In the genomic region with DNA sequence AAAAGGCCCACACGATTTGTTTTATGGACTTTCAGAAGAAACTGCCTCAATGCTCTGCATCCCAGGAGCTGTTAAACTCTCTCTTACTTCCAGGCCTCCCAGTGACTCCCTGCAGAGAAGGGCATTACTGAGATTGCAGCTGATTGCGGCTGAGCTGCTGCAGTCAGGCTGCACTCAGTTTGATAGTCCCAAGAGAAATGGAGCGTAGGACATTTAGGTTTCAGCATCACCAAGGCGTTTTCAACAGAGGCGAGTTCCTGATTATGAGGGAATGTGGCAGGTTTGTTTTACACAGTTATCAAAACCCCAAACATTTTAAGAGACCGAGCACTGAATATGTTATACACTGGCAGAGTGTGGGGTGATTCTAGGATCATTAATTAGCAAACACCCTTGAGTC, we compare ENCODE assay signal across 15 cellular contexts.
A peak's percentile ranks its signal among the peaks of the same experiment; 100 is the strongest.
DNase-seq lines count a peak whose midpoint lies in the region; TF ChIP-seq lines count a peak whose summit lies in the region.
"Had no signal": no experiment of that assay in that cellular context is flagged by ENCODE, and none has a peak within 500 bp of the region (broad histone marks: within the 10 kb centered on the region; RNA-seq: fewer than 3 reads in every experiment).

No MANE protein-coding gene starts in this region.

- H3K36me3 Mint-ChIP-seq in neural progenitor cell: no peaks in the 10 kb centered on the region

- H3K4me3 Mint-ChIP-seq in neural progenitor cell: no peak overlapping the region

- peaks cover 5% of the 10 kb centered on the region for H3K4me1 ChIP-seq in neural progenitor cell

- no peaks in the 10 kb centered on the region for H3K79me2 ChIP-seq in neural progenitor cell (ENCODE audit: low read depth)

- H3K4me2 ChIP-seq in neural progenitor cell: peak overlapping the region; percentile 38

- no peak overlapping the region for H3K4me3 ChIP-seq in neural progenitor cell
- H3K4me3 ChIP-seq: tibial nerve had no signal

- no peaks in the 10 kb centered on the region for H3K9me3 ChIP-seq in neural progenitor cell (ENCODE audit: low read depth)
- H3K9me3 ChIP-seq: tibial nerve had no signal

- no peak overlapping the region for H3K27ac Mint-ChIP-seq in neural progenitor cell

- no peaks in the 10 kb centered on the region for H3K27me3 ChIP-seq in neural progenitor cell
- H3K27me3 ChIP-seq: tibial nerve had no signal

- DNase-seq in ELF-1 (ENCODE audit: low read depth, low spot score): peak; percentile 36
- peak; percentile 22 for DNase-seq in T1000 (lab: John Stamatoyannopoulos, UW)
- peak; percentile 50 for DNase-seq in fibroblast of the conjunctiva (ENCODE audit: low read depth)
- peak; percentile 67 for DNase-seq in neural progenitor cell (ENCODE audit: low spot score)
- DNase-seq in NCI-H1694 (lab: John Stamatoyannopoulos, UW): no peak
- no peak for DNase-seq in NCI-H187 (lab: John Stamatoyannopoulos, UW)
- no peak for DNase-seq in mucosa of gallbladder (ENCODE audit: low spot score)
- DNase-seq in HPDE6-E6E7 (ENCODE audit: extremely low spot score): no peak
- DNase-seq: activated CD4-positive, CD25-positive, alpha-beta regulatory T cell; activated T-cell treated with anti-CD3 and anti-CD28 coated beads, Interleukin-2, amount 50 U/mL, for 48 hours; cerebellar nuclear complex; NCI-H2171 treated with DMSO at 0.1 percent for 48 hours had no signal

- H3K27me3 Mint-ChIP-seq in neural progenitor cell (ENCODE audit: insufficient read depth, low read depth): no peaks in the 10 kb centered on the region

- H3K27ac ChIP-seq in neural progenitor cell: no peak overlapping the region
- H3K27ac ChIP-seq: C4-2B, RWPE1 had no signal

- H2AFZ ChIP-seq in neural progenitor cell (replicated peaks): no peak overlapping the region

- H3K9me3 Mint-ChIP-seq in neural progenitor cell: peaks cover 2% of the 10 kb centered on the region

- no peak for TF ChIP-seq CTCF in neural progenitor cell (IDR thresholded peaks at IDR 0.05)

- peaks cover 3% of the 10 kb centered on the region for H3K4me1 Mint-ChIP-seq in neural progenitor cell

- no peaks in the 10 kb centered on the region for H4K20me1 ChIP-seq in neural progenitor cell (ENCODE audit: low read depth)

- H3K36me3 ChIP-seq in neural progenitor cell: no peaks in the 10 kb centered on the region
- H3K36me3 ChIP-seq: tibial nerve had no signal

- no peak overlapping the region for H3K9ac ChIP-seq in neural progenitor cell

- H3F3A ChIP-seq in neural progenitor cell (ENCODE audit: low read depth): no peaks in the 10 kb centered on the region

Comparison
In these comparisons a context has a peak if more than half of its experiments do, and no peak if none do; other contexts are left out.
1. DNase-seq: peak in ELF-1 (single experiment), T1000 (single experiment), fibroblast of the conjunctiva (single experiment) and neural progenitor cell (single experiment); none in NCI-H1694 (single experiment), NCI-H187 (0 of 2), mucosa of gallbladder (single experiment) and HPDE6-E6E7 (single experiment).